ENCODE assay signal across 8 cellular contexts in genomic region chr12:27524489-27524835, GRCh38. TPM values are rescaled to one million over a fixed set of nuclear protein-coding genes. Genes with fewer than 3 reads are reported as not detected.
DNase-seq lines count a peak whose midpoint lies in the region; ATAC-seq and TF ChIP-seq lines count a peak whose summit lies in the region.

No MANE protein-coding gene starts in this region.

- intact Hi-C loops in heart right ventricle (cut with DNase I), result loop anchor here (2.0 to 10.0 kb wide), 13 partner anchors 30 to 128 kb away; no protein-coding TSS in a partner anchor
- intact Hi-C loops in left ventricle myocardium superior (cut with micrococcal nuclease), result no loop called here
- intact Hi-C loops in lower lobe of right lung (cut with DNase I), result no loop called here
- intact Hi-C loops in aorta (cut with DNase I), result loop anchor here (2.0 to 10.0 kb wide), 3 partner anchors 70 to 94 kb away; no protein-coding TSS in a partner anchor

- WGBS in heart right ventricle, 2 donors, result 0% methylated on average over 8 of the region's 8 CpGs
- 0 to 1% (median 0%) methylated on average over 8 of the region's 8 CpGs for WGBS in adipose tissue, 3 donors
- 0 to 1% methylated on average over 8 of the region's 8 CpGs for WGBS in aorta, 2 donors

- H3K9me3 ChIP-seq in heart right ventricle, result no peaks in the 10 kb centered on the region
- H3K9me3 ChIP-seq in lower lobe of right lung, result no peaks in the 10 kb centered on the region
- H3K9me3 ChIP-seq in aorta (ENCODE audit: control insufficient read depth, low read length), result no peaks in the 10 kb centered on the region

- H3K4me1 ChIP-seq in heart right ventricle (peaks cover 2 to 68% (median 60%) of the 10 kb centered on the region in 9 donors), lower lobe of right lung (peaks cover 35% of the 10 kb centered on the region), aorta (ENCODE audit: control insufficient read depth in 1 of 2, insufficient read depth in 2 of 2, low read length in 2 of 2) (peaks cover 2 to 4% of the 10 kb centered on the region in 2 donors)

- H3K27me3 ChIP-seq in heart right ventricle, result no peaks in the 10 kb centered on the region
- H3K27me3 ChIP-seq in lower lobe of right lung (ENCODE audit: low read depth), result no peaks in the 10 kb centered on the region
- no peaks in the 10 kb centered on the region for H3K27me3 ChIP-seq in aorta (ENCODE audit: control insufficient read depth in 1 of 2, insufficient read depth in 2 of 2, low read length in 1 of 2)

- H3K27ac ChIP-seq in heart right ventricle (peak overlapping the region; percentile 84 to 97 (median 91)), adipose tissue (ENCODE audit: low read depth, low read length) (peak overlapping the region; percentile 76), lower lobe of right lung (peak overlapping the region; percentile 94), aorta (ENCODE audit: low read depth in 1 of 2, low read length in 2 of 2) (peak overlapping the region in 1 of 2 donors; percentile 37)

- H3K4me3 ChIP-seq in heart right ventricle (peak overlapping the region; percentile 58 to 85 (median 75)), lower lobe of right lung (peak overlapping the region; percentile 92), aorta (ENCODE audit: low read length in 2 of 2) (peak overlapping the region; percentile 36 to 91)

- ATAC-seq in heart right ventricle (peak in 4 of 8 donors; percentile 2 to 19 (median 15)), left ventricle myocardium superior (no peak), lower lobe of right lung (no peak), aorta (ENCODE audit: low FRiP score) (peak; percentile 28), HG03565 (IDR thresholded peaks at IDR 0.05; ENCODE audit: unreplicated experiment) (no peak), HG02852 (IDR thresholded peaks at IDR 0.05; ENCODE audit: unreplicated experiment) (no peak)

- H3K36me3 ChIP-seq in heart right ventricle, result no peaks in the 10 kb centered on the region
- H3K36me3 ChIP-seq in lower lobe of right lung, result no peaks in the 10 kb centered on the region
- H3K36me3 ChIP-seq in aorta (ENCODE audit: control insufficient read depth in 1 of 2, insufficient read depth in 2 of 2, low read length in 1 of 2), result no peaks in the 10 kb centered on the region

- TF ChIP-seq CTCF in heart right ventricle (IDR thresholded peaks at IDR 0.05) (peak in 1 of 9 donors; percentile 9), lower lobe of right lung (IDR thresholded peaks at IDR 0.05) (no peak)

- DNase-seq in heart right ventricle (no peak), left ventricle myocardium superior (no peak), lower lobe of right lung (no peak), aorta (no peak), NCI-H2196 treated with DMSO at 0.1 percent for 48 hours (lab: John Stamatoyannopoulos, UW; ENCODE audit: unreplicated experiment) (no peak)

RNA-seq across cellular contexts. Expression of gene PPFIBP1, which starts 0.5 kb away (rescaled TPM):
- total RNA-seq in heart right ventricle (100 to 1,000 TPM; 233 to 450 (median 325) TPM), left ventricle myocardium superior (332 TPM), lower lobe of right lung (117 TPM), aorta (100 to 1,000 TPM; 175 to 247 TPM)
- polyA plus RNA-seq in heart right ventricle (10 to 100 TPM; 22.9 to 64.7 TPM), adipose tissue (10 to 100 TPM; 12.1 to 35.0 (median 19.6) TPM), aorta (10 to 100 TPM; 29.7 to 41.8 TPM)

Comparison
In these comparisons a context has a peak if more than half of its experiments do, and no peak if none do; other contexts are left out.
1. intact Hi-C loops: an anchor here in heart right ventricle (2.0 to 10.0 kb wide) and aorta (2.0 to 10.0 kb wide); none called in left ventricle myocardium superior and lower lobe of right lung.